In the genomic region with DNA sequence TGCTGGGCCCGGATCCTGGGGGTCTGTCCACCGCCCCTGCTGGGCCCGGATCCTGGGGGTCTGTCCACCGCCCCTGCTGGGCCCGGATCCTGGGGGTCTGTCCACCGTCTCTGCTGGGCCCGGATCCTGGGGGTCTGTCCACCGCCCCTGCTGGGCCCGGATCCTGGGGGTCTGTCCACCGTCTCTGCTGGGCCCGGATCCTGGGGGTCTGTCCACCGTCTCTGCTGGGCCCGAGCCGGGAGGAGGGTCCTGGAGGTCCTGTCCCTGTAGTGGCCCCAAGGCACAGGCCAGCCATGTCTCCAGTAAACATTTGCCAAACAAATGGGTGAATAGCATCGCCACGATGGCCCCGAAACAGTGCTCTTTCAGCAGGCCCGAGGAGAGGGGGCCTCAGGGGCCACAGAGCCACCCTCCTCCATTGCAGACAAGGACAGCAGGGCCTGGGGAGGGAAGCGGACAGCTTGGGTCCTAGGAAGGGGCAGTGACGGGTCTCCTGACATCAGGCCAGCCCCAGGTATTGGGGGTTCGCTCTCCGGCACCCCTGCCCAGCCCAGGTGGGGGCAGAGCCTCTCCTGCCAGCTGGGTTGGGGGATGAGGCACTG, we compare ENCODE assay signal across 9 cellular contexts. TPM values are rescaled to one million over a fixed set of nuclear protein-coding genes. Genes with fewer than 3 reads are reported as not detected.
DNase-seq lines count a peak whose midpoint lies in the region; ATAC-seq, FAIRE-seq and TF ChIP-seq lines count a peak whose summit lies in the region.
"Not testable (repeated sequence)": the region's sequence is repeated elsewhere in the genome, so short reads cannot be mapped to it uniquely, and the experiment has no call there.
"Had no signal": no experiment of that assay in that cellular context is flagged by ENCODE, and none has a peak within 500 bp of the region (broad histone marks: within the 10 kb centered on the region; RNA-seq: fewer than 3 reads in every experiment).

No MANE protein-coding gene starts in this region.

- H3K4me3 ChIP-seq in H7 (ENCODE audit: insufficient read depth, low read depth, low read length); kidney (ENCODE audit: low read length in 2 of 2); right lobe of liver; spleen: not testable (repeated sequence)

- H3K27me3 ChIP-seq in H7 (ENCODE audit: control insufficient read depth, insufficient read depth, low read length), result not testable (repeated sequence)
- H3K27me3 ChIP-seq in right lobe of liver (peaks cover 0 to 12% of the 10 kb centered on the region in 2 donors), spleen (replicated peaks in 1 of 7) (peaks cover 0 to 65% (median 49%) of the 10 kb centered on the region in 7 donors)

- H3K9ac ChIP-seq in kidney (ENCODE audit: low read length in 2 of 2), result not testable (repeated sequence)

- not testable (repeated sequence) for H3K27me3 Mint-ChIP-seq in chondrocyte (ENCODE audit: low read depth); nephron progenitor cell (ENCODE audit: low read depth, poor library complexity)

- not testable (repeated sequence) for H3K36me3 Mint-ChIP-seq in chondrocyte (ENCODE audit: low read depth); nephron progenitor cell (ENCODE audit: low read depth)

- H3K4me3 Mint-ChIP-seq in chondrocyte (ENCODE audit: unreplicated experiment); nephron progenitor cell: not testable (repeated sequence)

- H3K9me3 ChIP-seq in kidney (ENCODE audit: control insufficient read depth in 1 of 2, low read length in 2 of 2); right lobe of liver; spleen: not testable (repeated sequence)

- H3K27ac ChIP-seq in kidney (ENCODE audit: low read depth in 2 of 2, low read length in 2 of 2); right lobe of liver; spleen: not testable (repeated sequence)

- not testable (repeated sequence) for FAIRE-seq in kidney (lab: Jason Lieb, UNC)

- DNase-seq in H7, result peak; percentile 53
- peak; percentile 47 for DNase-seq in chondrocyte (ENCODE audit: low spot score)
- peak; percentile 64 for DNase-seq in kidney
- DNase-seq in right lobe of liver, result peak; percentile 11 to 39 (median 35)
- peak; percentile 1 for DNase-seq in nephron progenitor cell
- peak in 6 of 10 donors; percentile 4 to 69 (median 26) for DNase-seq in posterior cingulate gyrus
- DNase-seq in spleen, result peak; percentile 36

- not testable (repeated sequence) for ATAC-seq in right lobe of liver

- not testable (repeated sequence) for H3K4me1 Mint-ChIP-seq in chondrocyte (ENCODE audit: low read depth)
- peaks cover 24% of the 10 kb centered on the region for H3K4me1 Mint-ChIP-seq in nephron progenitor cell

- not testable (repeated sequence) for H3K36me3 ChIP-seq in H7 (replicated peaks; ENCODE audit: control insufficient read depth, insufficient read depth, low read length); kidney (ENCODE audit: control insufficient read depth in 1 of 2, insufficient read depth in 2 of 2, low read length in 2 of 2); right lobe of liver; spleen

- not testable (repeated sequence) for TF ChIP-seq CTCF in chondrocyte (IDR thresholded peaks at IDR 0.05); kidney (IDR thresholded peaks at IDR 0.05; ENCODE audit: borderline replicate concordance, extremely low read depth, insufficient read depth); right lobe of liver (IDR thresholded peaks at IDR 0.05); nephron progenitor cell (IDR thresholded peaks at IDR 0.05); spleen (IDR thresholded peaks at IDR 0.05 in 8 of 11, conservative IDR thresholded peaks at IDR 0.05 in 3 of 11)

- intact Hi-C loops in kidney (cut with DNase I); right lobe of liver (cut with DNase I); posterior cingulate gyrus (cut with DNase I); spleen (cut with DNase I; ENCODE audit: low total_unique reads): not testable (repeated sequence)

- H3K4me1 ChIP-seq in kidney (ENCODE audit: control insufficient read depth in 1 of 2, insufficient read depth in 1 of 2, low read depth in 1 of 2, low read length in 2 of 2), result not testable (repeated sequence)
- H3K4me1 ChIP-seq in right lobe of liver (peaks cover 0 to 13% (median 0%) of the 10 kb centered on the region in 4 donors), spleen (peaks cover 5 to 30% (median 22%) of the 10 kb centered on the region in 6 donors)

- not testable (repeated sequence) for H3K9me3 Mint-ChIP-seq in chondrocyte (ENCODE audit: low read depth); nephron progenitor cell

- WGBS in right lobe of liver (ENCODE audit: insufficient coverage, low coverage, low lambda C conversion rate, missing lambda C conversion rate), result no CpG with 5 or more reads among the region's 22 CpGs
- WGBS in spleen, 5 donors, result 88 to 93% (median 91%) methylated on average over 12 to 22 of the region's 22 CpGs

- not testable (repeated sequence) for H3K27ac Mint-ChIP-seq in chondrocyte (ENCODE audit: unreplicated experiment); nephron progenitor cell

- not testable (repeated sequence) for TF ChIP-seq POLR2A in right lobe of liver (IDR thresholded peaks at IDR 0.05); spleen (IDR thresholded peaks at IDR 0.05)

RNA-seq across cellular contexts. Expression of a gene that starts 2.3 kb away (rescaled TPM):
- 9.2 and 13.9 TPM in 2 replicates for total RNA-seq in H7 (2014; rRNA removed; shearing (Covaris generic))
- total RNA-seq in chondrocyte (1.1 to 1.4 TPM (median 1.4 TPM) in 3 replicates), kidney (1.9 TPM), right lobe of liver (1 to 10 TPM in 1 of 6 experiments, under 1 TPM in 5; 0.12 to 2.0 (median 0.44) TPM), spleen (1 to 10 TPM in 2 of 7 donors, under 1 TPM in 4, not detected in 1; 0.23 to 2.1 (median 0.85) TPM)
- polyA plus RNA-seq in kidney (ENCODE audit: insufficient read depth, low read depth, low replicate concordance) (0.99 TPM), spleen (under 1 TPM; 0.26 to 0.91 (median 0.67) TPM)
- total RNA-seq: CD4-positive, alpha-beta T cell had no signal

RNA-seq across cellular contexts. Expression of a gene that starts 49.6 kb away (rescaled TPM):
- 5.3 and 6.9 TPM in 2 replicates for total RNA-seq in H7 (2014; rRNA removed; shearing (Covaris generic))
- total RNA-seq in chondrocyte (26.9 to 50.9 TPM (median 47.8 TPM) in 3 replicates), kidney (24.4 TPM), right lobe of liver (10 to 100 TPM; 48.4 to 69.9 (median 59.1) TPM), spleen (10 to 100 TPM; 25.5 to 90.1 (median 43.2) TPM)
- polyA plus RNA-seq in kidney (ENCODE audit: insufficient read depth, low read depth, low replicate concordance) (10.7 TPM), spleen (100 to 1,000 TPM in 1 of 3 donors, 10 to 100 TPM in 2; 19.6 to 123 (median 78.5) TPM)
- total RNA-seq: HT-29 had no signal

Comparison
In these comparisons a context has a peak if more than half of its experiments do, and no peak if none do; other contexts are left out.
1. DNase-seq: peak in every context shown above with its lines; median percentile 64 in kidney; 53 in H7; 47 in chondrocyte; 36 in spleen; 35 in right lobe of liver; 26 in posterior cingulate gyrus; 1 in nephron progenitor cell.